In genomic region chr16:73909529-73910035, GRCh38 we compare ENCODE assay signal across 29 cellular contexts.
"Had no signal": no experiment of that assay in that cellular context is flagged by ENCODE, and none has a peak within 500 bp of the region (broad histone marks: within the 10 kb centered on the region; RNA-seq: fewer than 3 reads in every experiment).

No MANE protein-coding gene starts in this region.

- H3K36me3 ChIP-seq: neural progenitor cell, ovary, spleen, suprapubic skin, tibial artery, transverse colon, upper lobe of left lung, uterus had no signal

- H3K4me2 ChIP-seq: neural progenitor cell, smooth muscle cell had no signal

- DNase-seq: naive thymus-derived CD4-positive, alpha-beta T cell; natural killer cell; occipital lobe; ovary; posterior cingulate gyrus; psoas muscle; right cardiac atrium; spleen; stimulated activated CD4-positive, alpha-beta T cell treated with anti-CD3 and anti-CD28 coated beads, Interleukin-12 subunit alpha, Interleukin-12 subunit beta, amount 100 ng/mL, for 4 hours; stimulated activated CD4-positive, alpha-beta T cell treated with anti-CD3 and anti-CD28 coated beads, Interleukin-1b, Interleukin-23, amount 100 ng/mL, for 48 hours; stimulated activated CD4-positive, alpha-beta T cell treated with anti-CD3 and anti-CD28 coated beads, Interleukin-4, amount 100 ng/mL, for 1 hour; stimulated activated CD4-positive, alpha-beta T cell treated with anti-CD3 and anti-CD28 coated beads, Interleukin-4, amount 100 ng/mL, for 4 hours; stimulated activated CD8-positive, alpha-beta memory T cell treated with anti-CD3 and anti-CD28 coated beads, Interleukin-4, amount 100 ng/mL, for 48 hours; stimulated activated naive CD4-positive, alpha-beta T cell; stimulated activated naive CD8-positive, alpha-beta T cell treated with anti-CD3 and anti-CD28 coated beads, Interleukin-15, amount 100 ng/mL, for 72 hours; stimulated activated naive CD8-positive, alpha-beta T cell treated with anti-CD3 and anti-CD28 coated beads, Interleukin-15, Interleukin-2, amounts not matched to agents 100 U/mL and 50 U/mL, for 24 hours; substantia nigra; testis; tibial artery; transverse colon; upper lobe of left lung; uterus had no signal

- H3K27me3 ChIP-seq: neural progenitor cell, ovary, testis, tibial artery, transverse colon, upper lobe of left lung, uterus had no signal

- H3K27ac ChIP-seq: neural progenitor cell, ovary, parathyroid adenoma, psoas muscle, skin epidermis, spleen, suprapubic skin, testis, tibial artery, transverse colon, upper lobe of left lung, uterus had no signal

- H3K4me1 ChIP-seq: neural progenitor cell, parathyroid adenoma, psoas muscle, spleen, suprapubic skin, testis, transverse colon, upper lobe of left lung, uterus had no signal

- ATAC-seq: naive thymus-derived CD4-positive, alpha-beta T cell; natural killer cell; psoas muscle; right cardiac atrium; sciatic nerve; stimulated activated memory B cell treated with anti-CD40 and anti-IgM and Interleukin-4, amounts not matched to agents 10 μg/mL and 1 μg/mL and 100 μg/mL, for 72 hours; stimulated activated naive CD8-positive, alpha-beta T cell treated with anti-CD3 and anti-CD28 coated beads, Interleukin-15, amount 100 ng/mL, for 72 hours; stimulated activated naive CD8-positive, alpha-beta T cell treated with anti-CD3 and anti-CD28 coated beads, Interleukin-15, Interleukin-2, amounts not matched to agents 100 U/mL and 50 U/mL, for 24 hours had no signal

- H3K9me3 ChIP-seq: ovary, psoas muscle, spleen, suprapubic skin, testis, tibial artery, transverse colon, upper lobe of left lung, uterus had no signal

- H3K4me3 ChIP-seq: neural progenitor cell, ovary, psoas muscle, skin epidermis, smooth muscle cell, spleen, suprapubic skin, testis, tibial artery, transverse colon, upper lobe of left lung, uterus had no signal
